Comparison of ENCODE assay signal across 2 cellular contexts in the genomic region with DNA sequence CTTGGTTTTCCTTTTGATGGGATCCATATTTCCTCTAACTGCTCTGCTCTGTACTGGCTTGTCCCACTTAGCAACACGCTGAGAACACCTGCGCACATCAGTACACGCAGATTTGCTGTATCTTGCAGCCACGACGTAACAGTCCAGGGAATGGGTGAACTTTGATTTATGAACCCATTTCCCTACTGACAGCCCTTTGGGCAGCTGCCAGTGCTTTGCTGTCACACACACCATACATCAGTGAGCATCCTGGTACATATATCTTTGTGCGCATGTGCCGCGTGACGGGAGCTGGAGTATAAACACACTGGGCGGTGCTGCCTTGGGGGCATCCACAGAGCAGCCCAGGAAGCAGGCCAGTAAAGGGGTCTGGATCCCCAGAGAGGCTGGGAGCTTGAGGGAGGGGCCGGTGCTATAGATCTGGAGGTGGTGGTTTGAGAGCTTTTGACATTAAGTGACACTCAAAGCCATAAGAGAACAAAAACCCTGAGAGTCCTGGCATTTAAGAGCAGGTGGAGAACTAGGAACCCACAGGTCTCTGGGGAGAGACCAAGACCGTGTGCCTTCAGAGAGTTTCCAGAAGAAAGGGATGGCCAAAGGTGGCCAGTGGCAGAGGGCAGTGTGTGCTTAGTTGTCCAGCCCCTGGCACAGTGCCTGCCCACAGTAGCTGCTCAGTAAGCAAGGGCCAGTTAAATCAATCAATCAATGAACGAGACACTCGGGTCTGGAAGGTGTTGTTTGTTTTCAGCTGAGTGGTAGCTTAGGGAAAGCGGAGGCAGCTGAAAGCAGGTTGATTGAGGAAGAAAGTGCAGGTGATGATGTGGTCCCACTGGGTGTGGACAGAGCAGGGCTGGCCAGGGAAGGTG.
TF ChIP-seq lines count a peak whose summit lies in the region.

No MANE protein-coding gene starts in this region.

TF ChIP-seq in HCT116, 20 proteins besides CTCF, POLR2A, EP300 and RAD21:
- no peak for TF ChIP-seq EGR1 (IDR thresholded peaks at IDR 0.05; ENCODE audit: low read depth)
- TF ChIP-seq CEBPB (IDR thresholded peaks at IDR 0.05; ENCODE audit: low read depth): no peak
- TF ChIP-seq ZFX (IDR thresholded peaks at IDR 0.05): no peak
- TF ChIP-seq SIN3A (IDR thresholded peaks at IDR 0.05; ENCODE audit: low read depth): no peak

TF ChIP-seq in H1, 55 proteins besides CTCF, POLR2A, EP300 and RAD21:
- TF ChIP-seq HDAC2 (IDR thresholded peaks at IDR 0.05; ENCODE audit: borderline replicate concordance in 1 of 2, low read depth in 2 of 2, low read length in 2 of 2): no peak
- no peak for TF ChIP-seq TBP (IDR thresholded peaks at IDR 0.05; ENCODE audit: low read depth, low read length)
- TF ChIP-seq RXRA (IDR thresholded peaks at IDR 0.05; ENCODE audit: insufficient read depth, low read depth, low read length): no peak
- TF ChIP-seq YY1 (IDR thresholded peaks at IDR 0.05; ENCODE audit: low read depth, low read length): no peak
- no peak for TF ChIP-seq RNF2 (IDR thresholded peaks at IDR 0.05; ENCODE audit: borderline replicate concordance, low read depth, low read length, missing control alignments, poor library complexity, severe bottlenecking)
